In the genomic region with DNA sequence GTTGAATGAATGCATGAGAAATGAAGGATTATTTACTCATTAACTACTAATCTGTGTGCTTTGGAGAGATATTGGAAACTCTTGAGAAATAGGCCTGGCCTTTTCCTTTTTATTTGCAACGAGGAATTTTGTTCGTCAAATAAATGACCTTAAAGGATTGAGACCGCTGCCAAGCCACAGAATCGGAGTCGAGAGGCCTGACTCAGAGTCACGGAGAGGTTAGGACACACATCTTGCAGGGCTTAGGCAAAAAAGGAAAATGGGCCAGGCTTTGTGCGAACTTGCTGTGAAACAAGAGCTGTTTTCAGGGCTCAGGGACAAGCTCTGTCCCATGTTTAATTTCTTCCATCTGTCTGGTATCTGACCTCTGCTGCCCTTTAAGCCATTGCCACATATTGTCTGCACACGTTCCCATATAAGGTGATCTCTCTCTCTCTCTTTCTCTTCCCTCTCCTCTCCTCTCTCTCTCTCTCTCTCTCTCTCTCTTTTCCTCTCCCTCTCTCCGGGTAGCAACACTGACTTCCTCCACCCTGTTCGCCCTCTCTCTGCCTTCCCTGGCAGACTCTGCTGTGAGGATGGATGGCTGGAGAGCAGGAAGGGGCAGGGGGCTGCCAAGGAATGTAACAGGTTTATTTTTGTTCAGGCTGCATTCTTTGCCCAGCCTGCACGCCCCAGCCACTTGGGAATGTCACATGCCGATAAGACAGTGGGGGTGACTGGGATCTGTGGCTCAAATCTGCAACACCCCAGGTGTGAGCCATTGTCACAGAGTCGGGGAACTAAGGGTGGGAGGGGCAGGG, we compare ENCODE assay signal across 1 cellular context.
TF ChIP-seq lines count a peak whose summit lies in the region.

No MANE protein-coding gene starts in this region.

TF ChIP-seq in HepG2, 621 proteins besides CTCF, POLR2A, EP300 and RAD21 (continued from another document):
- peak in 1 of 2 experiments; percentile 62; a peak in 2 of 4 replicates for TF ChIP-seq KLF16 (CRISPR knock-in tag; IDR thresholded peaks at IDR 0.05)
- TF ChIP-seq, protein P1, sequence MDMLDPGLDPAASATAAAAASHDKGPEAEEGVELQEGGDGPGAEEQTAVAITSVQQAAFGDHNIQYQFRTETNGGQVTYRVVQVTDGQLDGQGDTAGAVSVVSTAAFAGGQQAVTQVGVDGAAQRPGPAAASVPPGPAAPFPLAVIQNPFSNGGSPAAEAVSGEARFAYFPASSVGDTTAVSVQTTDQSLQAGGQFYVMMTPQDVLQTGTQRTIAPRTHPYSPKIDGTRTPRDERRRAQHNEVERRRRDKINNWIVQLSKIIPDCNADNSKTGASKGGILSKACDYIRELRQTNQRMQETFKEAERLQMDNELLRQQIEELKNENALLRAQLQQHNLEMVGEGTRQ (IDR thresholded peaks at IDR 0.05; ENCODE audit: low read depth, low read length): no peak
- TF ChIP-seq, protein P1 (CRISPR knock-in tag; IDR thresholded peaks at IDR 0.05; ENCODE audit: borderline replicate concordance): peak; percentile 94; the same call in 1 of the 2 replicates
- TF ChIP-seq ZMYM4 (CRISPR knock-in tag; IDR thresholded peaks at IDR 0.05): peak; percentile 72
- peak; percentile 22 for TF ChIP-seq YY1 (IDR thresholded peaks at IDR 0.05; ENCODE audit: insufficient read depth, insufficient replicate concordance, low read depth, low read length)
- TF ChIP-seq SAP130 (CRISPR knock-in tag; IDR thresholded peaks at IDR 0.05; ENCODE audit: low read depth): peak; percentile 73
- TF ChIP-seq MIER3 (CRISPR knock-in tag; IDR thresholded peaks at IDR 0.05; ENCODE audit: borderline replicate concordance): peak; percentile 37; the same call in 1 of the 2 replicates
- TF ChIP-seq ZZZ3 (CRISPR knock-in tag; IDR thresholded peaks at IDR 0.05; ENCODE audit: borderline replicate concordance): no peak
- 0 out of 2 replicates have a peak, but pooled peaks have one; percentile 42 for TF ChIP-seq MXD4 (CRISPR knock-in tag; IDR thresholded peaks at IDR 0.05)
- TF ChIP-seq RCOR2 (CRISPR knock-in tag; IDR thresholded peaks at IDR 0.05): no peak
- no peak for TF ChIP-seq CCAR2 (optimal IDR thresholded peaks at IDR 0.05; ENCODE audit: low read depth, low read length)
- TF ChIP-seq ZNF530 (CRISPR knock-in tag; IDR thresholded peaks at IDR 0.05; ENCODE audit: low read depth): no peak
- TF ChIP-seq ZMAT3 (CRISPR knock-in tag; conservative IDR thresholded peaks at IDR 0.05): no peak
- peak; percentile 82 for TF ChIP-seq FOXP1 (IDR thresholded peaks at IDR 0.05)
- peak; percentile 63 for TF ChIP-seq FOXP1 (CRISPR knock-in tag; IDR thresholded peaks at IDR 0.05)
- TF ChIP-seq, protein P2, sequence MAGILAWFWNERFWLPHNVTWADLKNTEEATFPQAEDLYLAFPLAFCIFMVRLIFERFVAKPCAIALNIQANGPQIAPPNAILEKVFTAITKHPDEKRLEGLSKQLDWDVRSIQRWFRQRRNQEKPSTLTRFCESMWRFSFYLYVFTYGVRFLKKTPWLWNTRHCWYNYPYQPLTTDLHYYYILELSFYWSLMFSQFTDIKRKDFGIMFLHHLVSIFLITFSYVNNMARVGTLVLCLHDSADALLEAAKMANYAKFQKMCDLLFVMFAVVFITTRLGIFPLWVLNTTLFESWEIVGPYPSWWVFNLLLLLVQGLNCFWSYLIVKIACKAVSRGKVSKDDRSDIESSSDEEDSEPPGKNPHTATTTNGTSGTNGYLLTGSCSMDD (CRISPR knock-in tag; IDR thresholded peaks at IDR 0.05): no peak
- TF ChIP-seq KDM4B (CRISPR knock-in tag; IDR thresholded peaks at IDR 0.05): peak; percentile 64; the same call in 1 of the 2 replicates
- TF ChIP-seq GPN1 (CRISPR knock-in tag; IDR thresholded peaks at IDR 0.05; ENCODE audit: borderline replicate concordance): no peak
- TF ChIP-seq ZNF17 (CRISPR knock-in tag; IDR thresholded peaks at IDR 0.05): no peak
- TF ChIP-seq PCBP2 (optimal IDR thresholded peaks at IDR 0.05; ENCODE audit: low read depth, low read length, poor library complexity, severe bottlenecking): no peak
- TF ChIP-seq HNRNPLL (IDR thresholded peaks at IDR 0.05; ENCODE audit: low read depth, low read length, poor library complexity, severe bottlenecking): no peak
- TF ChIP-seq, protein P3, sequence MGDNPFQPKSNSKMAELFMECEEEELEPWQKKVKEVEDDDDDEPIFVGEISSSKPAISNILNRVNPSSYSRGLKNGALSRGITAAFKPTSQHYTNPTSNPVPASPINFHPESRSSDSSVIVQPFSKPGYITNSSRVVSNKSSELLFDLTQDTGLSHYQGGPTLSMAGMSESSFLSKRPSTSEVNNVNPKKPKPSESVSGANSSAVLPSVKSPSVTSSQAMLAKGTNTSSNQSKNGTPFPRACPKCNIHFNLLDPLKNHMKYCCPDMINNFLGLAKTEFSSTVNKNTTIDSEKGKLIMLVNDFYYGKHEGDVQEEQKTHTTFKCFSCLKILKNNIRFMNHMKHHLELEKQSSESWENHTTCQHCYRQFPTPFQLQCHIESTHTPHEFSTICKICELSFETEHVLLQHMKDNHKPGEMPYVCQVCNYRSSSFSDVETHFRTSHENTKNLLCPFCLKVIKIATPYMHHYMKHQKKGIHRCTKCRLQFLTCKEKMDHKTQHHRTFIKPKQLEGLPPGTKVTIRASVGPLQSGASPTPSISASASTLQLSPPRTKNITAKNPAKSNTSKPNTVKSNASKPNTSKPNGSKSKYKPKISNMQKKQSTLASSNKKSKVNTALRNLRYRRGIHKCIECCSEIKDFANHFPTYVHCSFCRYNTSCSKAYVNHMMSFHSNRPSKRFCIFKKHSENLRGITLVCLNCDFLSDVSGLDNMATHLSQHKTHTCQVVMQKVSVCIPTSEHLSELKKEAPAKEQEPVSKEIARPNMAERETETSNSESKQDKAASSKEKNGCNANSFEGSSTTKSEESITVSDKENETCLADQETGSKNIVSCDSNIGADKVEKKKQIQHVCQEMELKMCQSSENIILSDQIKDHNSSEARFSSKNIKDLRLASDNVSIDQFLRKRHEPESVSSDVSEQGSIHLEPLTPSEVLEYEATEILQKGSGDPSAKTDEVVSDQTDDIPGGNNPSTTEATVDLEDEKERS (CRISPR knock-in tag; IDR thresholded peaks at IDR 0.05): peak; percentile 51; the same call in 1 of the 2 replicates
- TF ChIP-seq ZNF709 (CRISPR knock-in tag; IDR thresholded peaks at IDR 0.05): no peak
- no peak for TF ChIP-seq KLF9 (CRISPR knock-in tag; IDR thresholded peaks at IDR 0.05; ENCODE audit: low read depth)
- TF ChIP-seq, protein P4, sequence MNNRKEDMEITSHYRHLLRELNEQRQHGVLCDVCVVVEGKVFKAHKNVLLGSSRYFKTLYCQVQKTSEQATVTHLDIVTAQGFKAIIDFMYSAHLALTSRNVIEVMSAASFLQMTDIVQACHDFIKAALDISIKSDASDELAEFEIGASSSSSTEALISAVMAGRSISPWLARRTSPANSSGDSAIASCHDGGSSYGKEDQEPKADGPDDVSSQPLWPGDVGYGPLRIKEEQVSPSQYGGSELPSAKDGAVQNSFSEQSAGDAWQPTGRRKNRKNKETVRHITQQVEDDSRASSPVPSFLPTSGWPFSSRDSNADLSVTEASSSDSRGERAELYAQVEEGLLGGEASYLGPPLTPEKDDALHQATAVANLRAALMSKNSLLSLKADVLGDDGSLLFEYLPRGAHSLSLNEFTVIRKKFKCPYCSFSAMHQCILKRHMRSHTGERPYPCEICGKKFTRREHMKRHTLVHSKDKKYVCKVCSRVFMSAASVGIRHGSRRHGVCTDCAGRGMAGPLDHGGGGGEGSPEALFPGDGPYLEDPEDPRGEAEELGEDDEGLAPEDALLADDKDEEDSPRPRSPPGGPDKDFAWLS (CRISPR knock-in tag; IDR thresholded peaks at IDR 0.05; ENCODE audit: borderline replicate concordance): no peak
- TF ChIP-seq SNAI1 (CRISPR knock-in tag; IDR thresholded peaks at IDR 0.05; ENCODE audit: borderline replicate concordance): no peak
- TF ChIP-seq KDM1A (CRISPR knock-in tag; IDR thresholded peaks at IDR 0.05): no peak
- no peak for TF ChIP-seq NFRKB (IDR thresholded peaks at IDR 0.05)
- TF ChIP-seq RAD51 (IDR thresholded peaks at IDR 0.05; ENCODE audit: borderline replicate concordance): no peak; the same call in 1 of the 2 replicates
- no peak for TF ChIP-seq KDM5A (IDR thresholded peaks at IDR 0.05; ENCODE audit: borderline replicate concordance, low read length)
- no peak for TF ChIP-seq CHCHD3 (CRISPR knock-in tag; IDR thresholded peaks at IDR 0.05)
- TF ChIP-seq ZNF562 (CRISPR knock-in tag; IDR thresholded peaks at IDR 0.05; ENCODE audit: borderline replicate concordance): no peak
- TF ChIP-seq ZNF570 (CRISPR knock-in tag; IDR thresholded peaks at IDR 0.05; ENCODE audit: borderline replicate concordance): no peak
- TF ChIP-seq TCF7 (IDR thresholded peaks at IDR 0.05; ENCODE audit: low read depth): no peak; the same call in 1 of the 2 replicates
- TF ChIP-seq, protein P5, sequence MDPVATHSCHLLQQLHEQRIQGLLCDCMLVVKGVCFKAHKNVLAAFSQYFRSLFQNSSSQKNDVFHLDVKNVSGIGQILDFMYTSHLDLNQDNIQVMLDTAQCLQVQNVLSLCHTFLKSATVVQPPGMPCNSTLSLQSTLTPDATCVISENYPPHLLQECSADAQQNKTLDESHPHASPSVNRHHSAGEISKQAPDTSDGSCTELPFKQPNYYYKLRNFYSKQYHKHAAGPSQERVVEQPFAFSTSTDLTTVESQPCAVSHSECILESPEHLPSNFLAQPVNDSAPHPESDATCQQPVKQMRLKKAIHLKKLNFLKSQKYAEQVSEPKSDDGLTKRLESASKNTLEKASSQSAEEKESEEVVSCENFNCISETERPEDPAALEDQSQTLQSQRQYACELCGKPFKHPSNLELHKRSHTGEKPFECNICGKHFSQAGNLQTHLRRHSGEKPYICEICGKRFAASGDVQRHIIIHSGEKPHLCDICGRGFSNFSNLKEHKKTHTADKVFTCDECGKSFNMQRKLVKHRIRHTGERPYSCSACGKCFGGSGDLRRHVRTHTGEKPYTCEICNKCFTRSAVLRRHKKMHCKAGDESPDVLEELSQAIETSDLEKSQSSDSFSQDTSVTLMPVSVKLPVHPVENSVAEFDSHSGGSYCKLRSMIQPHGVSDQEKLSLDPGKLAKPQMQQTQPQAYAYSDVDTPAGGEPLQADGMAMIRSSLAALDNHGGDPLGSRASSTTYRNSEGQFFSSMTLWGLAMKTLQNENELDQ (CRISPR knock-in tag; IDR thresholded peaks at IDR 0.05; ENCODE audit: borderline replicate concordance): no peak
- TF ChIP-seq, protein P6, sequence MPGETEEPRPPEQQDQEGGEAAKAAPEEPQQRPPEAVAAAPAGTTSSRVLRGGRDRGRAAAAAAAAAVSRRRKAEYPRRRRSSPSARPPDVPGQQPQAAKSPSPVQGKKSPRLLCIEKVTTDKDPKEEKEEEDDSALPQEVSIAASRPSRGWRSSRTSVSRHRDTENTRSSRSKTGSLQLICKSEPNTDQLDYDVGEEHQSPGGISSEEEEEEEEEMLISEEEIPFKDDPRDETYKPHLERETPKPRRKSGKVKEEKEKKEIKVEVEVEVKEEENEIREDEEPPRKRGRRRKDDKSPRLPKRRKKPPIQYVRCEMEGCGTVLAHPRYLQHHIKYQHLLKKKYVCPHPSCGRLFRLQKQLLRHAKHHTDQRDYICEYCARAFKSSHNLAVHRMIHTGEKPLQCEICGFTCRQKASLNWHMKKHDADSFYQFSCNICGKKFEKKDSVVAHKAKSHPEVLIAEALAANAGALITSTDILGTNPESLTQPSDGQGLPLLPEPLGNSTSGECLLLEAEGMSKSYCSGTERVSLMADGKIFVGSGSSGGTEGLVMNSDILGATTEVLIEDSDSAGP (CRISPR knock-in tag; IDR thresholded peaks at IDR 0.05; ENCODE audit: borderline replicate concordance): peak; percentile 59; the same call in 1 of the 2 replicates
- TF ChIP-seq, protein P7, sequence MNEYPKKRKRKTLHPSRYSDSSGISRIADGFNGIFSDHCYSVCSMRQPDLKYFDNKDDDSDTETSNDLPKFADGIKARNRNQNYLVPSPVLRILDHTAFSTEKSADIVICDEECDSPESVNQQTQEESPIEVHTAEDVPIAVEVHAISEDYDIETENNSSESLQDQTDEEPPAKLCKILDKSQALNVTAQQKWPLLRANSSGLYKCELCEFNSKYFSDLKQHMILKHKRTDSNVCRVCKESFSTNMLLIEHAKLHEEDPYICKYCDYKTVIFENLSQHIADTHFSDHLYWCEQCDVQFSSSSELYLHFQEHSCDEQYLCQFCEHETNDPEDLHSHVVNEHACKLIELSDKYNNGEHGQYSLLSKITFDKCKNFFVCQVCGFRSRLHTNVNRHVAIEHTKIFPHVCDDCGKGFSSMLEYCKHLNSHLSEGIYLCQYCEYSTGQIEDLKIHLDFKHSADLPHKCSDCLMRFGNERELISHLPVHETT (CRISPR knock-in tag; conservative IDR thresholded peaks at IDR 0.05): peak; percentile 54; the same call in 1 of the 2 replicates
- 0 out of 2 replicates have a peak, but pooled peaks have one; percentile 12 for TF ChIP-seq IRF2 (CRISPR knock-in tag; IDR thresholded peaks at IDR 0.05)
- no peak for TF ChIP-seq FLYWCH1 (CRISPR knock-in tag; IDR thresholded peaks at IDR 0.05)
- no peak for TF ChIP-seq SMAD1 (CRISPR knock-in tag; IDR thresholded peaks at IDR 0.05; ENCODE audit: borderline replicate concordance, low read depth)
- TF ChIP-seq, protein P8, sequence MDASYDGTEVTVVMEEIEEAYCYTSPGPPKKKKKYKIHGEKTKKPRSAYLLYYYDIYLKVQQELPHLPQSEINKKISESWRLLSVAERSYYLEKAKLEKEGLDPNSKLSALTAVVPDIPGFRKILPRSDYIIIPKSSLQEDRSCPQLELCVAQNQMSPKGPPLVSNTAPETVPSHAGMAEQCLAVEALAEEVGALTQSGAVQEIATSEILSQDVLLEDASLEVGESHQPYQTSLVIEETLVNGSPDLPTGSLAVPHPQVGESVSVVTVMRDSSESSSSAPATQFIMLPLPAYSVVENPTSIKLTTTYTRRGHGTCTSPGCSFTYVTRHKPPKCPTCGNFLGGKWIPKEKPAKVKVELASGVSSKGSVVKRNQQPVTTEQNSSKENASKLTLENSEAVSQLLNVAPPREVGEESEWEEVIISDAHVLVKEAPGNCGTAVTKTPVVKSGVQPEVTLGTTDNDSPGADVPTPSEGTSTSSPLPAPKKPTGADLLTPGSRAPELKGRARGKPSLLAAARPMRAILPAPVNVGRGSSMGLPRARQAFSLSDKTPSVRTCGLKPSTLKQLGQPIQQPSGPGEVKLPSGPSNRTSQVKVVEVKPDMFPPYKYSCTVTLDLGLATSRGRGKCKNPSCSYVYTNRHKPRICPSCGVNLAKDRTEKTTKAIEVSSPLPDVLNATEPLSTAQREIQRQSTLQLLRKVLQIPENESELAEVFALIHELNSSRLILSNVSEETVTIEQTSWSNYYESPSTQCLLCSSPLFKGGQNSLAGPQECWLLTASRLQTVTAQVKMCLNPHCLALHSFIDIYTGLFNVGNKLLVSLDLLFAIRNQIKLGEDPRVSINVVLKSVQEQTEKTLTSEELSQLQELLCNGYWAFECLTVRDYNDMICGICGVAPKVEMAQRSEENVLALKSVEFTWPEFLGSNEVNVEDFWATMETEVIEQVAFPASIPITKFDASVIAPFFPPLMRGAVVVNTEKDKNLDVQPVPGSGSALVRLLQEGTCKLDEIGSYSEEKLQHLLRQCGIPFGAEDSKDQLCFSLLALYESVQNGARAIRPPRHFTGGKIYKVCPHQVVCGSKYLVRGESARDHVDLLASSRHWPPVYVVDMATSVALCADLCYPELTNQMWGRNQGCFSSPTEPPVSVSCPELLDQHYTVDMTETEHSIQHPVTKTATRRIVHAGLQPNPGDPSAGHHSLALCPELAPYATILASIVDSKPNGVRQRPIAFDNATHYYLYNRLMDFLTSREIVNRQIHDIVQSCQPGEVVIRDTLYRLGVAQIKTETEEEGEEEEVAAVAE (CRISPR knock-in tag; IDR thresholded peaks at IDR 0.05; ENCODE audit: borderline replicate concordance): no peak
